ENCODE assay signal across 29 cellular contexts in the genomic region with DNA sequence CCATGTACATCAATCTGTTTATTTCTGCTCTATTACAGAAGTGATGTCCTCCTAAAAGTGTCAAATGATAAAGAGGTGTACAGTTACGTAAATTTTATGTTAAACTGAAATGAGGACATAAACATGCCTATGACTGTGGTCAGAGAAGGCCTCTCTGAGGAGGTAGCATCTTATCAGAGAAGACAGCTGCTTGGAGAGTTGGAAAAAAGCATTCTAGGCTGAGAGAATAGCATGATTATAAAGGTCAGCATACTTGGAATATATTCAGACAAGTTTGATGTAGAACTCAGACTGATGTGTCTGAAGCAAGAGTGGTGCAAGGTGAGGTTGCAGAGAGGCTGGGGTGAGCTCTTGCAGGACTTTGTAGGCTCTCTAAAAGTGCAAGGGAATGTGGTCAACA. TPM values are rescaled to one million over a fixed set of nuclear protein-coding genes. Genes with fewer than 3 reads are reported as not detected.
DNase-seq lines count a peak whose midpoint lies in the region; ATAC-seq and TF ChIP-seq lines count a peak whose summit lies in the region.
"Had no signal": no experiment of that assay in that cellular context is flagged by ENCODE, and none has a peak within 500 bp of the region (broad histone marks: within the 10 kb centered on the region; RNA-seq: fewer than 3 reads in every experiment).

No MANE protein-coding gene starts in this region.

- WGBS in mesenchymal stem cell: 83% methylated on average over 1 of the region's 1 CpG

- intact Hi-C loops in CD4-positive, alpha-beta T cell (cut with DNase I, micrococcal nuclease): no loop called here
- intact Hi-C loops in breast epithelium (cut with DNase I; ENCODE audit: low total_unique reads): loop anchor here (10.0 kb wide), 1 partner anchor 72 kb away; no protein-coding TSS in a partner anchor

- no peak overlapping the region for H4K91ac ChIP-seq in mesenchymal stem cell (ENCODE audit: low read length)

- no peaks in the 10 kb centered on the region for H3K27me3 ChIP-seq in CD4-positive, alpha-beta T cell (ENCODE audit: control insufficient read depth, insufficient read depth, low read length)
- no peaks in the 10 kb centered on the region for H3K27me3 ChIP-seq in OCI-LY1 (ENCODE audit: insufficient read depth, low read length)
- no peaks in the 10 kb centered on the region for H3K27me3 ChIP-seq in adipocyte (replicated peaks; ENCODE audit: control insufficient read depth, insufficient read depth, low read length)
- H3K27me3 ChIP-seq in mesenchymal stem cell (ENCODE audit: control insufficient read depth in 1 of 2, insufficient read depth in 1 of 2, low read length in 2 of 2): no peaks in the 10 kb centered on the region
- H3K27me3 ChIP-seq in breast epithelium: no peaks in the 10 kb centered on the region
- H3K27me3 ChIP-seq: BLaER1 treated with 17β-estradiol and CSF1 and Interleukin-3, amounts not matched to agents 10 nM and 100 nM; MG63; ovary had no signal

- H3K79me2 ChIP-seq in OCI-LY1 (ENCODE audit: insufficient read depth, low read length): peaks cover 14% of the 10 kb centered on the region

- TF ChIP-seq CTCF in CD4-positive, alpha-beta T cell (IDR thresholded peaks at IDR 0.05): no peak
- TF ChIP-seq CTCF in OCI-LY1 (IDR thresholded peaks at IDR 0.05; ENCODE audit: low read length) (no peak), omental fat pad (IDR thresholded peaks at IDR 0.05) (no peak), breast epithelium (IDR thresholded peaks at IDR 0.05) (no peak)

- no peak overlapping the region for H2BK120ac ChIP-seq in mesenchymal stem cell (ENCODE audit: low read depth, low read length)

- no peaks in the 10 kb centered on the region for H3K27me3 Mint-ChIP-seq in CD4-positive, alpha-beta T cell
- H3K27me3 Mint-ChIP-seq: activated B cell treated with CpG ODN at 0.5 μM for 24 hours; activated naive CD8-positive, alpha-beta T cell treated with anti-CD3 and anti-CD28 coated beads, Interleukin-2, amount 10 ng/mL, durations not matched to agents 7 days and 5 days; activated T-helper 17 cell treated with anti-CD3 and anti-CD28 coated beads, Interleukin-2, amount 50 U/mL, for 72 hours had no signal

- peak overlapping the region; percentile 29 for H3K27ac Mint-ChIP-seq in CD4-positive, alpha-beta T cell
- H3K27ac Mint-ChIP-seq: activated B cell treated with CpG ODN at 0.5 μM for 24 hours; activated naive CD8-positive, alpha-beta T cell treated with anti-CD3 and anti-CD28 coated beads, Interleukin-2, amount 10 ng/mL, durations not matched to agents 7 days and 5 days; activated T-helper 17 cell treated with anti-CD3 and anti-CD28 coated beads, Interleukin-2, amount 50 U/mL, for 72 hours had no signal

- no peak overlapping the region for H4K8ac ChIP-seq in mesenchymal stem cell (ENCODE audit: low read length)

- peaks cover 11% of the 10 kb centered on the region for H3K79me1 ChIP-seq in mesenchymal stem cell (replicated peaks; ENCODE audit: low read length, poor library complexity, severe bottlenecking)

- H2BK15ac ChIP-seq in mesenchymal stem cell (ENCODE audit: low read depth, poor library complexity, severe bottlenecking): no peak overlapping the region

- H4K20me1 ChIP-seq in OCI-LY1 (ENCODE audit: insufficient read depth, low read length): 0 out of 2 replicates have a peak, but pooled peaks cover 4% of the 10 kb centered on the region

- H2AK5ac ChIP-seq in mesenchymal stem cell (ENCODE audit: low read length, severe bottlenecking): no peak overlapping the region

- no peaks in the 10 kb centered on the region for H3K9me3 ChIP-seq in CD4-positive, alpha-beta T cell (ENCODE audit: control insufficient read depth, low read length)
- H3K9me3 ChIP-seq in OCI-LY1 (ENCODE audit: low read length): no peaks in the 10 kb centered on the region
- H3K9me3 ChIP-seq in adipocyte (ENCODE audit: control insufficient read depth, low read length): no peaks in the 10 kb centered on the region
- no peaks in the 10 kb centered on the region for H3K9me3 ChIP-seq in mesenchymal stem cell (ENCODE audit: control insufficient read depth, low read length)
- no peaks in the 10 kb centered on the region for H3K9me3 ChIP-seq in breast epithelium
- H3K9me3 ChIP-seq: BLaER1 treated with 17β-estradiol and CSF1 and Interleukin-3, amounts not matched to agents 10 nM and 100 nM; ovary had no signal

- no peak overlapping the region for H3K18ac ChIP-seq in mesenchymal stem cell (ENCODE audit: low read depth in 1 of 2, low read length in 2 of 2)

- H3F3A ChIP-seq in OCI-LY1 (ENCODE audit: insufficient read depth, low read length): 0 out of 2 replicates have a peak, but pooled peaks cover 7% of the 10 kb centered on the region

- H3K23ac ChIP-seq in mesenchymal stem cell (ENCODE audit: low read length in 2 of 2): no peak overlapping the region

- H3K4me3 ChIP-seq in OCI-LY1 (ENCODE audit: low read depth, low read length, poor library complexity, severe bottlenecking) (no peak overlapping the region), adipocyte (ENCODE audit: low read length) (no peak overlapping the region), mesenchymal stem cell (ENCODE audit: insufficient read depth in 1 of 2, low read depth in 1 of 2, low read length in 2 of 2) (no peak overlapping the region), breast epithelium (no peak overlapping the region)
- H3K4me3 ChIP-seq: BLaER1 treated with 17β-estradiol and CSF1 and Interleukin-3, amounts not matched to agents 10 nM and 100 nM; MG63; ovary; smooth muscle cell had no signal

- POLR2A ChIA-PET in CD4-positive, alpha-beta T cell (lab: Charles Lee): no interaction called here

- no peak overlapping the region for H3K4me3 Mint-ChIP-seq in CD4-positive, alpha-beta T cell
- H3K4me3 Mint-ChIP-seq: activated B cell treated with CpG ODN at 0.5 μM for 24 hours; activated T-helper 17 cell treated with anti-CD3 and anti-CD28 coated beads, Interleukin-2, amount 50 U/mL, for 72 hours had no signal

- H2AFZ ChIP-seq in OCI-LY1 (ENCODE audit: low read length) (no peak overlapping the region), mesenchymal stem cell (ENCODE audit: low read depth, low read length) (no peak overlapping the region)

- no peak overlapping the region for H2BK12ac ChIP-seq in mesenchymal stem cell (ENCODE audit: low read length in 2 of 2)

- H3K4me1 ChIP-seq in OCI-LY1 (ENCODE audit: insufficient read depth, low read length, severe bottlenecking) (peaks cover 34% of the 10 kb centered on the region), adipocyte (ENCODE audit: control insufficient read depth, insufficient read depth, low read length) (peaks cover 23% of the 10 kb centered on the region), mesenchymal stem cell (ENCODE audit: control insufficient read depth, insufficient read depth, low read depth, low read length) (peaks cover 10% of the 10 kb centered on the region), breast epithelium (peaks cover 0 to 6% of the 10 kb centered on the region in 2 donors)

- H3K36me3 Mint-ChIP-seq in CD4-positive, alpha-beta T cell (ENCODE audit: low read depth): peaks cover 36% of the 10 kb centered on the region

- H3K14ac ChIP-seq in mesenchymal stem cell (ENCODE audit: low read length in 2 of 2): no peak overlapping the region

- H3K9me3 Mint-ChIP-seq in CD4-positive, alpha-beta T cell: no peaks in the 10 kb centered on the region
- H3K9me3 Mint-ChIP-seq: activated B cell treated with CpG ODN at 0.5 μM for 24 hours; activated naive CD8-positive, alpha-beta T cell treated with anti-CD3 and anti-CD28 coated beads, Interleukin-2, amount 10 ng/mL, durations not matched to agents 7 days and 5 days; activated T-helper 17 cell treated with anti-CD3 and anti-CD28 coated beads, Interleukin-2, amount 50 U/mL, for 72 hours had no signal

- H3K36me3 ChIP-seq in OCI-LY1 (ENCODE audit: insufficient read depth, low read length) (peaks cover 13% of the 10 kb centered on the region), adipocyte (ENCODE audit: control insufficient read depth, insufficient read depth, low read length, severe bottlenecking) (peaks cover under 1% of the 10 kb centered on the region), mesenchymal stem cell (ENCODE audit: control insufficient read depth in 1 of 2, insufficient read depth in 2 of 2, low read depth in 1 of 2, low read length in 2 of 2) (peaks cover 0 to 7% of the 10 kb centered on the region in 2 experiments), breast epithelium (no peaks in the 10 kb centered on the region)
- H3K36me3 ChIP-seq: ovary had no signal

- H3K4ac ChIP-seq in mesenchymal stem cell (ENCODE audit: low read depth in 1 of 2, low read length in 2 of 2): no peak overlapping the region

- no peak overlapping the region for H3K27ac ChIP-seq in CD4-positive, alpha-beta T cell (ENCODE audit: low read depth, low read length)
- H3K27ac ChIP-seq in OCI-LY1 (ENCODE audit: low read depth, low read length, poor library complexity, severe bottlenecking): peak overlapping the region; percentile 9
- H3K27ac ChIP-seq in mesenchymal stem cell (ENCODE audit: low read length, poor library complexity, severe bottlenecking): no peak overlapping the region
- H3K27ac ChIP-seq in breast epithelium: no peak overlapping the region
- H3K27ac ChIP-seq: BLaER1 treated with 17β-estradiol and CSF1 and Interleukin-3, amounts not matched to agents 10 nM and 100 nM; ovary had no signal

- H3K4me2 ChIP-seq in OCI-LY1 (ENCODE audit: low read length) (no peak overlapping the region), mesenchymal stem cell (ENCODE audit: low read length, poor library complexity, severe bottlenecking) (no peak overlapping the region)
- H3K4me2 ChIP-seq: BLaER1 treated with 17β-estradiol and CSF1 and Interleukin-3, amounts not matched to agents 10 nM and 100 nM; smooth muscle cell had no signal

- CTCF ChIA-PET in CD4-positive, alpha-beta T cell (lab: Charles Lee): no interaction called here

- no peak for ATAC-seq in CD4-positive, alpha-beta T cell (ENCODE audit: poor library complexity)
- no peak for ATAC-seq in omental fat pad (ENCODE audit: low FRiP score)
- ATAC-seq: activated T-helper 17 cell treated with anti-CD3 and anti-CD28 coated beads, Interleukin-2, amount 50 U/mL, for 72 hours; left ventricle myocardium superior; naive thymus-derived CD4-positive, alpha-beta T cell; SK-N-SH treated with all-trans-retinoic acid at 6 μM for 48 hours had no signal

- no peak for DNase-seq in CD4-positive, alpha-beta T cell
- DNase-seq in adipocyte (ENCODE audit: low read depth) (peak; percentile 30), mesenchymal stem cell (no peak), omental fat pad (ENCODE audit: low spot score) (no peak), NCI-H1105 treated with DMSO at 0.1 percent for 48 hours (lab: John Stamatoyannopoulos, UW) (no peak), breast epithelium (ENCODE audit: low spot score in 2 of 2) (no peak)
- DNase-seq in activated CD8-positive, alpha-beta memory T cell treated with anti-CD3 and anti-CD28 coated beads, Interleukin-2, amount 50 U/mL, for 4 hours: no peak
- DNase-seq: activated B cell treated with CpG ODN at 0.5 μM for 24 hours; activated CD4-positive, alpha-beta T cell treated with anti-CD3 and anti-CD28 coated beads, Interleukin-2, amount 50 U/mL, for 4 hours; activated naive CD8-positive, alpha-beta T cell treated with anti-CD3 and anti-CD28 coated beads, Interleukin-2, amount 10 ng/mL, durations not matched to agents 7 days and 5 days; DMS79; GF-D8; HCEC 1CT; left ventricle myocardium superior; MG63; midbrain; naive thymus-derived CD4-positive, alpha-beta T cell; NCI-H1417 treated with DMSO at 0.1 percent for 48 hours; NCI-H2081 treated with DMSO at 0.1 percent for 48 hours; NCI-H446; NCI-H82; ovary; retina; stimulated activated CD4-positive, alpha-beta T cell treated with anti-CD3 and anti-CD28 coated beads, Interleukin-2, amount 100 ng/mL, for 24 hours had no signal

- H3K9ac ChIP-seq in OCI-LY1 (ENCODE audit: low read length): no peak overlapping the region
- H3K9ac ChIP-seq in adipocyte (ENCODE audit: low read length): no peak overlapping the region
- H3K9ac ChIP-seq in mesenchymal stem cell (ENCODE audit: low read length): peak overlapping the region; percentile 7
- H3K9ac ChIP-seq: BLaER1 treated with 17β-estradiol and CSF1 and Interleukin-3, amounts not matched to agents 10 nM and 100 nM had no signal

- no peak for TF ChIP-seq POLR2A in breast epithelium (IDR thresholded peaks at IDR 0.05)

- no peaks in the 10 kb centered on the region for H3K9me2 ChIP-seq in OCI-LY1 (ENCODE audit: low read depth, low read length)

- H2BK5ac ChIP-seq in mesenchymal stem cell (ENCODE audit: low read depth, low read length, poor library complexity, severe bottlenecking): no peak overlapping the region

- peaks cover 49% of the 10 kb centered on the region for H3K4me1 Mint-ChIP-seq in CD4-positive, alpha-beta T cell (ENCODE audit: low read depth)

RNA-seq across cellular contexts. Expression of a gene that starts 3.1 kb away (rescaled TPM):
- 10 to 100 TPM; 32.6 to 33.0 TPM for total RNA-seq in CD4-positive, alpha-beta T cell
- polyA plus RNA-seq in mesenchymal stem cell (2013, experiment 1 of 2): 53.6 TPM
- 57.8 TPM for polyA plus RNA-seq in mesenchymal stem cell (2013, experiment 2 of 2)
- 10 to 100 TPM; 26.4 to 38.6 (median 30.9) TPM for total RNA-seq in omental fat pad
- total RNA-seq in breast epithelium: 10 to 100 TPM; 32.3 to 62.9 (median 55.4) TPM

RNA-seq across cellular contexts. Expression of a gene that starts 3.9 kb away (rescaled TPM):
- total RNA-seq in CD4-positive, alpha-beta T cell: 10 to 100 TPM; 62.4 to 65.0 TPM
- 29.5 TPM for polyA plus RNA-seq in mesenchymal stem cell (2013, experiment 1 of 2)
- 32.0 TPM for polyA plus RNA-seq in mesenchymal stem cell (2013, experiment 2 of 2)
- total RNA-seq in omental fat pad: 10 to 100 TPM; 27.5 to 49.5 (median 35.5) TPM
- total RNA-seq in breast epithelium: 10 to 100 TPM; 29.2 to 42.9 (median 37.6) TPM

RNA-seq across cellular contexts. Expression of a gene that starts 10.0 kb away (rescaled TPM):
- 10 to 100 TPM; 22.6 to 27.1 TPM for total RNA-seq in CD4-positive, alpha-beta T cell
- 159 TPM for polyA plus RNA-seq in mesenchymal stem cell (2013, experiment 1 of 2)
- polyA plus RNA-seq in mesenchymal stem cell (2013, experiment 2 of 2): 168 TPM
- 100 to 1,000 TPM in 3 of 4 donors, 10 to 100 TPM in 1; 86.5 to 138 (median 127) TPM for total RNA-seq in omental fat pad
- total RNA-seq in breast epithelium: 100 to 1,000 TPM in 1 of 3 donors, 10 to 100 TPM in 2; 79.6 to 107 (median 88.0) TPM
